9 cellular contexts compared by ENCODE assay signal in the genomic region with DNA sequence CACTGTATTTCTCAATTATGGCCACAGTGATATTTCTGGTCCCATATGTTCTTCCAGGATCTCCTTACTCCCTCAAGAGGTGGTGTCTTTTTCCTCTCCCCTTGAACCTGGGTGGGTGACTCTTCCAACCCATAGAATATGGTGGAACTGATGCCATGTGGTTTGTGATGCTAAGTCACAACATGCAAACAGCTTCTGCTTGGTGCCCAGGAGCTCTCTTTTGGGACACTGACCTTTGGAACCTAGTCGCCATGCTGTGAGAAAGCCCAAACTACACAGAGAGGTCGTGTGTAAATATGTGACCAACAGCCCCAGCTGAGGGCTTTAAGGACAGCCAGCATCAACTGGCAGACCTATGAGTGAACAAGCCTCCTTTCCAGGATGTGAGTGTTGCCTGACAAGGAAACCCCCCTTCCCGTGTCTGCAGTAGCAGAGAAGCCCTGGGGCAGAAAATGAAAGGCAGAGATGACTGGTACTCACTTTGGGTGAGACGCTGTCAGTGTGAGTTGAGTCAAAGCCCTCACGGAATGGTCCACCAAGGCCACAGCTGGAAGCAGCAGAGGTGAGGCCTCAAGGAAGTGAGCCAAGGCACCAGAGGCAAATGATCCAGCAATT.
DNase-seq lines count a peak whose midpoint lies in the region; ATAC-seq, FAIRE-seq and TF ChIP-seq lines count a peak whose summit lies in the region.
"Had no signal": no experiment of that assay in that cellular context is flagged by ENCODE, and none has a peak within 500 bp of the region (broad histone marks: within the 10 kb centered on the region; RNA-seq: fewer than 3 reads in every experiment).

No MANE protein-coding gene starts in this region.

- H3K9me3 Mint-ChIP-seq in activated naive CD8-positive, alpha-beta T cell treated with anti-CD3 and anti-CD28 coated beads, Interleukin-2, amount 10 ng/mL, durations not matched to agents 7 days and 5 days = no peaks in the 10 kb centered on the region

- ATAC-seq in GM21423 (IDR thresholded peaks at IDR 0.05; ENCODE audit: unreplicated experiment) = peak; percentile 91
- ATAC-seq in HG03469 (IDR thresholded peaks at IDR 0.05; ENCODE audit: unreplicated experiment) = peak; percentile 89
- peak; percentile 77 for ATAC-seq in activated naive CD8-positive, alpha-beta T cell treated with anti-CD3 and anti-CD28 coated beads, Interleukin-2, amount 10 ng/mL, durations not matched to agents 7 days and 5 days (ENCODE audit: low read depth)

- intact Hi-C loops in sigmoid colon (cut with DNase I) = no loop called here

- 74 to 87% methylated on average over 5 of the region's 5 CpGs for WGBS in sigmoid colon, 2 donors

- H3K36me3 Mint-ChIP-seq in activated naive CD8-positive, alpha-beta T cell treated with anti-CD3 and anti-CD28 coated beads, Interleukin-2, amount 10 ng/mL, durations not matched to agents 7 days and 5 days = no peaks in the 10 kb centered on the region

- TF ChIP-seq CTCF in sigmoid colon (IDR thresholded peaks at IDR 0.05) = no peak

- no peaks in the 10 kb centered on the region for H3K36me3 ChIP-seq in sigmoid colon

- POLR2A ChIA-PET in activated naive CD8-positive, alpha-beta T cell treated with anti-CD3 and anti-CD28 coated beads, Interleukin-2, amount 10 ng/mL, durations not matched to agents 7 days and 5 days (lab: Charles Lee) = interaction anchor here (0.7 to 1.3 kb wide), 2 partner anchors 14 to 19 kb away, joined by 3 to 7 read pairs; no protein-coding TSS in a partner anchor

- TF ChIP-seq EP300 in sigmoid colon (IDR thresholded peaks at IDR 0.05) = no peak

- no peak overlapping the region for H3K4me3 Mint-ChIP-seq in activated naive CD8-positive, alpha-beta T cell treated with anti-CD3 and anti-CD28 coated beads, Interleukin-2, amount 10 ng/mL, durations not matched to agents 7 days and 5 days

- TF ChIP-seq POLR2A in GM12892 (IDR thresholded peaks at IDR 0.05; ENCODE audit: low read depth, low read length) (no peak), sigmoid colon (IDR thresholded peaks at IDR 0.05) (no peak)

- peak; percentile 100 for FAIRE-seq in GM12892 (lab: Jason Lieb, UNC)

- H3K4me3 ChIP-seq in sigmoid colon = no peak overlapping the region

- DNase-seq in GM12892 (ENCODE audit: insufficient read length) = peak; percentile 69
- no peak for DNase-seq in activated naive CD8-positive, alpha-beta T cell treated with anti-CD3 and anti-CD28 coated beads, Interleukin-2, amount 10 ng/mL, durations not matched to agents 7 days and 5 days
- no peak for DNase-seq in sigmoid colon
- no peak for DNase-seq in NCI-H146 (lab: John Stamatoyannopoulos, UW)
- no peak for DNase-seq in Ammon's horn (ENCODE audit: low spot score)
- no peak for DNase-seq in DMS 273 (lab: John Stamatoyannopoulos, UW; ENCODE audit: unreplicated experiment)
- DNase-seq: NCI-H69 had no signal

- no peaks in the 10 kb centered on the region for H3K9me3 ChIP-seq in sigmoid colon

- peak overlapping the region; percentile 52 for H3K27ac Mint-ChIP-seq in activated naive CD8-positive, alpha-beta T cell treated with anti-CD3 and anti-CD28 coated beads, Interleukin-2, amount 10 ng/mL, durations not matched to agents 7 days and 5 days

- peaks cover 25% of the 10 kb centered on the region for H3K4me1 Mint-ChIP-seq in activated naive CD8-positive, alpha-beta T cell treated with anti-CD3 and anti-CD28 coated beads, Interleukin-2, amount 10 ng/mL, durations not matched to agents 7 days and 5 days

- peaks cover 2% of the 10 kb centered on the region for H3K27me3 Mint-ChIP-seq in activated naive CD8-positive, alpha-beta T cell treated with anti-CD3 and anti-CD28 coated beads, Interleukin-2, amount 10 ng/mL, durations not matched to agents 7 days and 5 days

- H3K27me3 ChIP-seq in sigmoid colon = no peaks in the 10 kb centered on the region

- H3K4me1 ChIP-seq in sigmoid colon = no peaks in the 10 kb centered on the region

- no peak overlapping the region for H3K27ac ChIP-seq in sigmoid colon
